15 cellular contexts compared by ENCODE assay signal in genomic region chr4:19748911-19749473, GRCh38.
DNase-seq lines count a peak whose midpoint lies in the region; ATAC-seq and TF ChIP-seq lines count a peak whose summit lies in the region.
"Had no signal": no experiment of that assay in that cellular context is flagged by ENCODE, and none has a peak within 500 bp of the region (broad histone marks: within the 10 kb centered on the region; RNA-seq: fewer than 3 reads in every experiment).

No MANE protein-coding gene starts in this region.

- ATAC-seq in heart left ventricle = peak; percentile 19 to 63 (median 62)
- peak; percentile 84 for ATAC-seq in sciatic nerve
- ATAC-seq in stimulated activated naive CD8-positive, alpha-beta T cell treated with anti-CD3 and anti-CD28 coated beads, Interleukin-15, Interleukin-2, amounts not matched to agents 100 U/mL and 50 U/mL, for 24 hours = no peak
- ATAC-seq: naive thymus-derived CD4-positive, alpha-beta T cell; WTC11 had no signal

- H3K27me3 ChIP-seq in heart left ventricle = no peaks in the 10 kb centered on the region

- H3K4me1 ChIP-seq in heart left ventricle = peaks cover 0 to 14% (median 0%) of the 10 kb centered on the region in 12 donors

- H3K9me3 ChIP-seq in heart left ventricle = no peaks in the 10 kb centered on the region

- DNase-seq in EL (peak; percentile 65), RPMI7951 (ENCODE audit: low read depth) (peak; percentile 58), heart left ventricle (no peak), sciatic nerve (ENCODE audit: low spot score) (no peak), medulla oblongata (ENCODE audit: extremely low spot score) (no peak), hippocampal formation (lab: John Stamatoyannopoulos, UW) (no peak)
- DNase-seq in stimulated activated naive CD8-positive, alpha-beta T cell treated with anti-CD3 and anti-CD28 coated beads, Interleukin-15, Interleukin-2, amounts not matched to agents 100 U/mL and 50 U/mL, for 24 hours = no peak
- no peak for DNase-seq in activated naive CD4-positive, alpha-beta T cell treated with Interleukin-2 at 50 U/mL for 16 hours
- DNase-seq: activated CD8-positive, alpha-beta memory T cell treated with anti-CD3 and anti-CD28 coated beads, Interleukin-2, amount 50 U/mL, for 48 hours; activated naive CD8-positive, alpha-beta T cell treated with anti-CD3 and anti-CD28 coated beads, Interleukin-2, amount 10 ng/mL, durations not matched to agents 7 days and 5 days; foreskin melanocyte; naive thymus-derived CD4-positive, alpha-beta T cell; NCI-H2107; retina had no signal

- H3K4me3 ChIP-seq in heart left ventricle = no peak overlapping the region

- no peaks in the 10 kb centered on the region for H3K36me3 ChIP-seq in heart left ventricle

- no peak for TF ChIP-seq CTCF in heart left ventricle (IDR thresholded peaks at IDR 0.05)

- TF ChIP-seq POLR2A in heart left ventricle (IDR thresholded peaks at IDR 0.05) = no peak

- WGBS in heart left ventricle, 4 donors = 70 to 82% (median 75%) methylated on average over 1 of the region's 1 CpG

- H3K27ac ChIP-seq in heart left ventricle = peak overlapping the region in 9 of 12 donors; percentile 3 to 72 (median 27)

- intact Hi-C loops in heart left ventricle (cut with DNase I) (no loop called here), sciatic nerve (cut with DNase I) (no loop called here)

Comparison
In these comparisons a context has a peak if more than half of its experiments do, and no peak if none do; other contexts are left out.
1. DNase-seq: peak in EL (single experiment) and RPMI7951 (single experiment); none in heart left ventricle (0 of 5), sciatic nerve (single experiment), stimulated activated naive CD8-positive, alpha-beta T cell treated with anti-CD3 and anti-CD28 coated beads, Interleukin-15, Interleukin-2, amounts not matched to agents 100 U/mL and 50 U/mL, for 24 hours (single experiment), medulla oblongata (single experiment), activated naive CD4-positive, alpha-beta T cell treated with Interleukin-2 at 50 U/mL for 16 hours (single experiment) and hippocampal formation (0 of 2).